ENCODE assay signal across 19 cellular contexts in genomic region chr14:55626131-55626530, GRCh38.
"Had no signal": no experiment of that assay in that cellular context is flagged by ENCODE, and none has a peak within 500 bp of the region (broad histone marks: within the 10 kb centered on the region; RNA-seq: fewer than 3 reads in every experiment).

No MANE protein-coding gene starts in this region.

- FAIRE-seq: endometrium had no signal

- H3K9me3 Mint-ChIP-seq: activated naive CD4-positive, alpha-beta T cell treated with anti-CD3 and anti-CD28 coated beads, Interleukin-2, amount 50 U/mL, for 72 hours; stimulated activated memory B cell treated with anti-CD40 and anti-IgM and Interleukin-4, amounts not matched to agents 10 μg/mL and 1 μg/mL and 100 μg/mL, for 72 hours; T-cell had no signal

- H3K27me3 Mint-ChIP-seq: naive thymus-derived CD8-positive, alpha-beta T cell; progenitor cell of endocrine pancreas; stimulated activated memory B cell treated with anti-CD40 and anti-IgM and Interleukin-4, amounts not matched to agents 10 μg/mL and 1 μg/mL and 100 μg/mL, for 72 hours; T-cell had no signal

- H3K27ac Mint-ChIP-seq: activated naive CD4-positive, alpha-beta T cell treated with anti-CD3 and anti-CD28 coated beads, Interleukin-2, amount 50 U/mL, for 72 hours; stimulated activated memory B cell treated with anti-CD40 and anti-IgM and Interleukin-4, amounts not matched to agents 10 μg/mL and 1 μg/mL and 100 μg/mL, for 72 hours had no signal

- ATAC-seq: activated naive CD4-positive, alpha-beta T cell treated with anti-CD3 and anti-CD28 coated beads, Interleukin-2, amount 50 U/mL, for 72 hours; left lobe of liver; naive thymus-derived CD8-positive, alpha-beta T cell; right lobe of liver; stimulated activated memory B cell treated with anti-CD40 and anti-IgM and Interleukin-4, amounts not matched to agents 10 μg/mL and 1 μg/mL and 100 μg/mL, for 72 hours; T-cell had no signal

- H3K27me3 ChIP-seq: brain microvascular endothelial cell, dorsolateral prefrontal cortex, right lobe of liver, spleen, thyroid gland had no signal

- H3K4me1 ChIP-seq: right lobe of liver, spleen, thyroid gland had no signal

- H3K4me3 Mint-ChIP-seq: naive thymus-derived CD8-positive, alpha-beta T cell; stimulated activated memory B cell treated with anti-CD40 and anti-IgM and Interleukin-4, amounts not matched to agents 10 μg/mL and 1 μg/mL and 100 μg/mL, for 72 hours; T-cell had no signal

- H3K9me3 ChIP-seq: right lobe of liver, spleen, thyroid gland had no signal

- DNase-seq: activated CD4-positive, CD25-positive, alpha-beta regulatory T cell treated with anti-CD3 and anti-CD28 coated beads, Interleukin-2, amount 50 U/mL, for 72 hours; activated effector memory CD4-positive, alpha-beta T cell treated with Interleukin-2 at 50 U/mL for 16 hours; brain microvascular endothelial cell; cerebellar nuclear complex; dorsolateral prefrontal cortex; islet precursor cell; naive thymus-derived CD8-positive, alpha-beta T cell; nucleus accumbens; right lobe of liver; spleen; T-cell; T-helper 9 cell; thyroid gland had no signal

- H3K4me3 ChIP-seq: right lobe of liver, SK-N-MC, spleen, thyroid gland had no signal
